ENCODE assay signal across 18 cellular contexts in genomic region chr3:35643391-35643790, GRCh38. TPM values are rescaled to one million over a fixed set of nuclear protein-coding genes. Genes with fewer than 3 reads are reported as not detected.
"Had no signal": no experiment of that assay in that cellular context is flagged by ENCODE, and none has a peak within 500 bp of the region (broad histone marks: within the 10 kb centered on the region; RNA-seq: fewer than 3 reads in every experiment).

No MANE protein-coding gene starts in this region.

- H3K27me3 ChIP-seq: testis had no signal

- H3K4me3 Mint-ChIP-seq: activated naive CD8-positive, alpha-beta T cell treated with anti-CD3 and anti-CD28 coated beads, Interleukin-2, amount 10 ng/mL, durations not matched to agents 7 days and 5 days; memory B cell; natural killer cell; stimulated activated naive CD8-positive, alpha-beta T cell treated with anti-CD3 and anti-CD28 coated beads, Interleukin-15, amount 100 ng/mL, for 72 hours; T-cell had no signal

- ATAC-seq: left ventricle myocardium superior; natural killer cell; right lobe of liver; stimulated activated naive CD8-positive, alpha-beta T cell treated with anti-CD3 and anti-CD28 coated beads, Interleukin-15, amount 100 ng/mL, for 72 hours; T-cell had no signal

- H3K9me3 Mint-ChIP-seq: activated naive CD8-positive, alpha-beta T cell treated with anti-CD3 and anti-CD28 coated beads, Interleukin-2, amount 10 ng/mL, durations not matched to agents 7 days and 5 days; stimulated activated naive CD8-positive, alpha-beta T cell treated with anti-CD3 and anti-CD28 coated beads, Interleukin-15, amount 100 ng/mL, for 72 hours had no signal

- H3K4me1 Mint-ChIP-seq: natural killer cell had no signal

- H3K27ac Mint-ChIP-seq: activated naive CD8-positive, alpha-beta T cell treated with anti-CD3 and anti-CD28 coated beads, Interleukin-2, amount 10 ng/mL, durations not matched to agents 7 days and 5 days; memory B cell; natural killer cell; progenitor cell of endocrine pancreas; stimulated activated naive CD8-positive, alpha-beta T cell treated with anti-CD3 and anti-CD28 coated beads, Interleukin-15, amount 100 ng/mL, for 72 hours; T-cell had no signal

- DNase-seq: activated CD4-positive, CD25-positive, alpha-beta regulatory T cell treated with anti-CD3 and anti-CD28 coated beads, Interleukin-2, amount 50 U/mL, for 72 hours; activated naive CD4-positive, alpha-beta T cell; activated naive CD8-positive, alpha-beta T cell treated with anti-CD3 and anti-CD28 coated beads, Interleukin-2, amount 10 ng/mL, durations not matched to agents 7 days and 5 days; activated T-cell treated with anti-CD3 and anti-CD28 coated beads for 4 hours; colonic mucosa; hypothalamus; left ventricle myocardium superior; natural killer cell; nucleus accumbens; right lobe of liver; spleen; stimulated activated naive CD8-positive, alpha-beta T cell treated with anti-CD3 and anti-CD28 coated beads, Interleukin-15, amount 100 ng/mL, for 72 hours; T-cell; T1000; testis had no signal

- H3K4me3 ChIP-seq: colonic mucosa, esophagus muscularis mucosa, right lobe of liver, spleen, testis had no signal

- H3K4me1 ChIP-seq: colonic mucosa, testis had no signal

- H3K36me3 Mint-ChIP-seq: activated naive CD8-positive, alpha-beta T cell treated with anti-CD3 and anti-CD28 coated beads, Interleukin-2, amount 10 ng/mL, durations not matched to agents 7 days and 5 days; memory B cell; T-cell had no signal

- H3K27ac ChIP-seq: colonic mucosa, esophagus muscularis mucosa, right lobe of liver, spleen, testis had no signal

- H3K36me3 ChIP-seq: colonic mucosa, esophagus muscularis mucosa, right lobe of liver, spleen had no signal

RNA-seq across cellular contexts. Expression of gene ARPP21, which starts 4.1 kb away (rescaled TPM):
- total RNA-seq: activated naive CD8-positive, alpha-beta T cell treated with anti-CD3 and anti-CD28 coated beads, Interleukin-2, amount 10 ng/mL, durations not matched to agents 7 days and 5 days; left ventricle myocardium superior; natural killer cell; progenitor cell of endocrine pancreas; T-cell had no signal
